ENCODE assay signal across 8 cellular contexts in the genomic region with DNA sequence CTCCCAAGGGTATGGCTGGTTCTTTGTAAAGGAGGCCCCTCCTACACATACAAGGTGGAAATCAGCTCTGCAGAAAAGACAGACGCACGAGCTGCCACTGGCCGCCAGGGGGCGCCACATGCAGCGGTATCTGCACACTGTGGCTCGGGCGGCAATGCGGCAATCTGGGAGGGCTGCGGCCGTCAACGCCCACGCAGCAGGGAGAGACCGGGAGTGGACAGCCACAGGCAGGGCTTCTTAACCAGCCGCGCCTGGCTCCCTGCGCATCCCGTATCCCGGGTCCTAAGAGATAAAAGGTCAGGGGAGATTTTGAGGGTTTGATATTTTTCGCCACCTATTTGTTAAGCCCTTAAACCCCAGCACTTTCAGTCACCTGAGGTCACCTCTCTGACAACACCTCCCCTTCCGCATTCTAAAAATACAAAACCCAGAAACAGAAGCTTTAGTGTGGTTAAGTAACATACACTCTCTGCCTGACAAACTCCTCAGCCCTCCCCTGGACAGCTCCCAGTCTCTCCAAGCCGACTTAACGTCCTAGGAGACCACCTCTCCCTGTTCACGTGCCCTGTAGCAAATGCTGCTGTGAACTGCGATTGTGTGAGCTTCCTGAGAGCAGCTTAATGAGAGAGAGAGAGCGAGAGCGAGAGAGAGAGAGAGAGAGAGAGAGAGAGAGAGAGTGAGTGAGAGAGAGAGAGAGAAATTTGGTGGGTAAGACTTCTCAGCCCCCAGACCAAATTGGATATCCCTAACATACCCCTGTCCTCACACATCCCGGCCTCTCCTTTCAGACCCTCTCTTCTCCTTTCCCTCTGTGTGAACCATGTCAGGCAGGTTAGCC. TPM values are rescaled to one million over a fixed set of nuclear protein-coding genes. Genes with fewer than 3 reads are reported as not detected.
DNase-seq lines count a peak whose midpoint lies in the region; ATAC-seq, FAIRE-seq and TF ChIP-seq lines count a peak whose summit lies in the region.

No MANE protein-coding gene starts in this region.

- H3K9me3 ChIP-seq in thoracic aorta: no peaks in the 10 kb centered on the region

- H3K27me3 ChIP-seq in foreskin keratinocyte (peaks cover 28% of the 10 kb centered on the region), thoracic aorta (replicated peaks; ENCODE audit: insufficient read depth) (no peaks in the 10 kb centered on the region)

- peak; percentile 86 for ATAC-seq in foreskin keratinocyte
- no peak for ATAC-seq in thoracic aorta (ENCODE audit: insufficient number of reproducible peaks, low FRiP score, low read depth)

- no peaks in the 10 kb centered on the region for H3K36me3 ChIP-seq in thoracic aorta

- H3K4me1 ChIP-seq in foreskin keratinocyte: no peaks in the 10 kb centered on the region
- H3K4me1 ChIP-seq in thoracic aorta (ENCODE audit: control insufficient read depth in 1 of 2, low read depth in 2 of 2): peaks cover 0 to 9% of the 10 kb centered on the region in 2 donors

- TF ChIP-seq POLR2A in H54 (IDR thresholded peaks at IDR 0.05; ENCODE audit: low read depth, low read length): no peak
- peak; percentile 44 for TF ChIP-seq POLR2A in Raji (IDR thresholded peaks at IDR 0.05; ENCODE audit: insufficient read depth, low read depth, low read length)

- in situ Hi-C loops in G401 (cut with HindIII; ENCODE audit: low sequenced_read_pairs): no loop called here

- H3K4me3 ChIP-seq in thoracic aorta: peak overlapping the region; percentile 45

- FAIRE-seq in H54 (lab: Jason Lieb, UNC): no peak

- TF ChIP-seq CTCF in LNCAP (IDR thresholded peaks at IDR 0.05) (peak; percentile 99), foreskin keratinocyte (conservative IDR thresholded peaks at IDR 0.05) (peak; percentile 86), thoracic aorta (IDR thresholded peaks at IDR 0.05) (peak; percentile 93)

- DNase-seq in G401 (ENCODE audit: low spot score): peak; percentile 86
- DNase-seq in H54 (ENCODE audit: insufficient read length, low spot score): peak; percentile 78
- peak; percentile 78 for DNase-seq in activated gamma-delta T cell (lab: John Stamatoyannopoulos, UW)
- no peak for DNase-seq in foreskin keratinocyte
- peak in 51 of 56 donors; percentile 20 to 90 (median 64) for DNase-seq in nucleus accumbens (lab: John Stamatoyannopoulos, UW)
- peak; percentile 50 for DNase-seq in thoracic aorta (ENCODE audit: low spot score)

- H3K27ac ChIP-seq in foreskin keratinocyte: no peak overlapping the region
- H3K27ac ChIP-seq in thoracic aorta: no peak overlapping the region

RNA-seq across cellular contexts. Expression of a gene that starts 13.5 kb away (rescaled TPM):
- not detected in 2 replicates for total RNA-seq in G401 (2014; rRNA removed; shearing (Covaris generic))
- total RNA-seq in foreskin keratinocyte: not detected in 2 replicates
- not detected in 2 replicates for polyA plus RNA-seq in foreskin keratinocyte
- 1 to 10 TPM; 2.0 to 3.1 TPM for total RNA-seq in thoracic aorta

RNA-seq across cellular contexts. Expression of a gene that starts 55.1 kb away (rescaled TPM):
- not detected in 2 replicates for total RNA-seq in G401 (2014; rRNA removed; shearing (Covaris generic))
- total RNA-seq in foreskin keratinocyte (not detected in 2 replicates), thoracic aorta (1 to 10 TPM; 1.8 to 3.9 TPM)
- not detected in 2 replicates for polyA plus RNA-seq in foreskin keratinocyte

Comparison
In these comparisons a context has a peak if more than half of its experiments do, and no peak if none do; other contexts are left out.
1. DNase-seq: peak in G401 (single experiment), H54 (single experiment), activated gamma-delta T cell (single experiment), nucleus accumbens (51 of 56) and thoracic aorta (single experiment); none in foreskin keratinocyte (0 of 2).
2. Peak in every context shown above with its lines, with median percentiles within 50 percentile points of each other: CTCF ChIP-seq.